ENCODE assay signal across 17 cellular contexts in genomic region chr10:117638664-117639200, GRCh38.
"Had no signal": no experiment of that assay in that cellular context is flagged by ENCODE, and none has a peak within 500 bp of the region (broad histone marks: within the 10 kb centered on the region; RNA-seq: fewer than 3 reads in every experiment).

No MANE protein-coding gene starts in this region.

- H3K4me1 Mint-ChIP-seq: mesothelial cell of epicardium, naive B cell had no signal

- H3K4me1 ChIP-seq: esophagus muscularis mucosa, foreskin keratinocyte, gastroesophageal sphincter, heart left ventricle, left lung, lower lobe of right lung had no signal

- H3K4me3 Mint-ChIP-seq: mesothelial cell of epicardium, naive B cell had no signal

- H3K27ac ChIP-seq: coronary artery, dorsolateral prefrontal cortex, esophagus muscularis mucosa, foreskin keratinocyte, gastroesophageal sphincter, heart left ventricle, left lung, lower lobe of right lung had no signal

- DNase-seq: dermis blood vessel endothelial cell; dorsolateral prefrontal cortex; effector CD4-positive, alpha-beta T cell; effector memory CD4-positive, alpha-beta T cell; foreskin keratinocyte; heart left ventricle; left cardiac atrium; left lung; left ventricle myocardium superior; lower lobe of right lung; mesenchymal stem cell; mucosa of descending colon; naive B cell had no signal

- H3K27ac Mint-ChIP-seq: mesothelial cell of epicardium, naive B cell had no signal

- H3K27me3 ChIP-seq: esophagus muscularis mucosa, gastroesophageal sphincter had no signal

- H3K36me3 ChIP-seq: esophagus muscularis mucosa, gastroesophageal sphincter, heart left ventricle, left lung, lower lobe of right lung had no signal

- H3K9me3 ChIP-seq: esophagus muscularis mucosa, gastroesophageal sphincter, heart left ventricle, left lung, lower lobe of right lung, mucosa of descending colon had no signal

- H3K9me3 Mint-ChIP-seq: mesothelial cell of epicardium had no signal

- H3K4me3 ChIP-seq: coronary artery, dorsolateral prefrontal cortex, esophagus muscularis mucosa, gastroesophageal sphincter, heart left ventricle, left lung, lower lobe of right lung, mucosa of descending colon had no signal

- ATAC-seq: foreskin keratinocyte, gastroesophageal sphincter, heart left ventricle, left cardiac atrium, left lung, left ventricle myocardium superior, lower lobe of right lung, mucosa of descending colon had no signal

- H3K36me3 Mint-ChIP-seq: mesothelial cell of epicardium, naive B cell had no signal
